ENCODE assay signal across 8 cellular contexts in the genomic region with DNA sequence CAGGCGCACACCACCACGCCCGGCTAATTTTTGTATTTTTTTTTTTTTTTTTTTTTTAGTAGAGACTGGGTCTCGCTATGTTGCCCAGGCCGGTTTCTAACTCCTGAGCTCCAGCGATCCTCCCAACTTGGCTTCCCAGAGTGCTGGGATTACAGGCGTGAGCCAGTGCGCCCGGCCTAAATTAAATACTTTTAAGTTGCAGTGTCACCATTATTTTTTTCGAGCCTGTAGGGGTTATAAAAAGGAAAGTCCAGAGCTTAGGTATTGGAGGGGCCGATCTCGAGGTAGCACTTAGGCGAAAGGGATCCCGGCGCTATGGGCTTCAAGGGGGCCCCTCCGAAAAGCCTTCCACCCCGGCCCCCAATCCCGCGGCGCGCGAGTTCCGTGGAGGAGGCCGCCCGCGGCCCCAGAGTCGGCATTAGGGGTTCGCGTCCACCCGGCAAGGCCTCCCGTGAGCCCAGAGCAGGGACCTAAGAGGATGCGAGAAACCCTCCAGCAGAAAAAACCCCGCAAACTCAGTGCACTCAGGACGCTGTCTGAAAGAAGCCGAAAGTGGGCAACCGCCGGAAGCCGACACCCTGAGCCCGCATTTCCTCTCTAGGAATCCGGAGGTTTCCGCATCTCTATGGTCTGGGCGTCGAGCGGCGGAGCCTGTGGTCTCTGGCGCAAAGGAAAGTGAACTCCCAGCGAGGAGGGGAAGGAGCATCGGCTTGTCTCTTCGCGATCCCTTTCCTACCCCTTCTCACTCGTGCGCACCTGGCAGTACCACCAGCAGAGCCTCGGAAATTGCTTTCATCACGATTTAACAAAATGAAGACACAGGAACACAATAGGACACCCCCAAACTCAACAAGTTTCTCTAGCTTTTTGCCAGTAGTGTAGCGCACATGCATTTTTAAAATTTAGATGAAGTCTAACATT. TPM values are rescaled to one million over a fixed set of nuclear protein-coding genes. Genes with fewer than 3 reads are reported as not detected.
DNase-seq lines count a peak whose midpoint lies in the region; ATAC-seq and TF ChIP-seq lines count a peak whose summit lies in the region.

No MANE protein-coding gene starts in this region.

- H4K20me1 ChIP-seq in SU-DHL-6 (ENCODE audit: low read depth, low read length), result no peaks in the 10 kb centered on the region

- ATAC-seq in HG02588 (IDR thresholded peaks at IDR 0.05; ENCODE audit: unreplicated experiment) (peak; percentile 84), heart left ventricle (peak; percentile 74 to 98 (median 92))
- ATAC-seq in activated naive CD8-positive, alpha-beta T cell treated with anti-CD3 and anti-CD28 coated beads, Interleukin-2, amount 50 U/mL, for 24 hours, result peak; percentile 83

- H3K36me3 ChIP-seq in SU-DHL-6 (ENCODE audit: low read length) (no peaks in the 10 kb centered on the region), heart left ventricle (no peaks in the 10 kb centered on the region), trophoblast cell (ENCODE audit: control insufficient read depth in 1 of 2, insufficient read depth in 2 of 2, low read length in 2 of 2) (no peaks in the 10 kb centered on the region), tibial nerve (no peaks in the 10 kb centered on the region)

- H3K27me3 Mint-ChIP-seq in activated naive CD8-positive, alpha-beta T cell treated with anti-CD3 and anti-CD28 coated beads, Interleukin-2, amount 50 U/mL, for 24 hours, result peaks cover 11% of the 10 kb centered on the region

- H2AK5ac ChIP-seq in trophoblast cell (ENCODE audit: low read length), result no peak overlapping the region

- peaks cover 43% of the 10 kb centered on the region for H3K4me1 Mint-ChIP-seq in activated naive CD8-positive, alpha-beta T cell treated with anti-CD3 and anti-CD28 coated beads, Interleukin-2, amount 50 U/mL, for 24 hours

- intact Hi-C loops in heart left ventricle (cut with DNase I), result loop anchor here in 1 of 10 donors (5.0 kb wide), 1 partner anchor 66 kb away; a partner anchor contains a TSS

- no peaks in the 10 kb centered on the region for H3K9me2 ChIP-seq in SU-DHL-6 (replicated peaks; ENCODE audit: insufficient read depth, low read length)

- H3K4me2 ChIP-seq in SU-DHL-6 (ENCODE audit: low read depth, low read length, poor library complexity, severe bottlenecking) (peak overlapping the region; percentile 54), trophoblast cell (ENCODE audit: low read length) (peak overlapping the region; percentile 73)

- H3K27me3 ChIP-seq in SU-DHL-6 (ENCODE audit: low read length) (no peaks in the 10 kb centered on the region), heart left ventricle (peaks cover 0 to under 1% (median 0%) of the 10 kb centered on the region in 9 donors), trophoblast cell (ENCODE audit: insufficient read depth, low read length) (no peaks in the 10 kb centered on the region), tibial nerve (no peaks in the 10 kb centered on the region)

- H3K9ac ChIP-seq in SU-DHL-6 (ENCODE audit: low read length) (peak overlapping the region; percentile 54), trophoblast cell (ENCODE audit: low read length) (peak overlapping the region; percentile 84)

- H3K27ac Mint-ChIP-seq in activated naive CD8-positive, alpha-beta T cell treated with anti-CD3 and anti-CD28 coated beads, Interleukin-2, amount 50 U/mL, for 24 hours, result peak overlapping the region; percentile 97

- H4K91ac ChIP-seq in trophoblast cell (ENCODE audit: low read depth, low read length), result peak overlapping the region; percentile 34

- TF ChIP-seq POLR2A in heart left ventricle (IDR thresholded peaks at IDR 0.05) (peak in 1 of 2 donors; percentile 25), tibial nerve (IDR thresholded peaks at IDR 0.05) (peak in 1 of 2 donors; percentile 47)

- H2AFZ ChIP-seq in SU-DHL-6 (ENCODE audit: low read depth, low read length, severe bottlenecking), result peak overlapping the region; percentile 96
- peak overlapping the region; percentile 77 for H2AFZ ChIP-seq in trophoblast cell (ENCODE audit: insufficient read depth, low read length, poor library complexity)

- H3K79me2 ChIP-seq in SU-DHL-6 (ENCODE audit: insufficient read depth, low read length) (no peaks in the 10 kb centered on the region), trophoblast cell (ENCODE audit: control insufficient read depth, insufficient read depth, low read length, poor library complexity) (no peaks in the 10 kb centered on the region)

- peak overlapping the region; percentile 84 for H3K4me3 Mint-ChIP-seq in activated naive CD8-positive, alpha-beta T cell treated with anti-CD3 and anti-CD28 coated beads, Interleukin-2, amount 50 U/mL, for 24 hours

- no peaks in the 10 kb centered on the region for H3K9me3 ChIP-seq in SU-DHL-6 (ENCODE audit: insufficient read depth, low read length)
- H3K9me3 ChIP-seq in heart left ventricle, result no peaks in the 10 kb centered on the region
- no peaks in the 10 kb centered on the region for H3K9me3 ChIP-seq in trophoblast cell (ENCODE audit: insufficient read depth, low read depth, low read length)
- no peaks in the 10 kb centered on the region for H3K9me3 ChIP-seq in tibial nerve

- H3K27ac ChIP-seq in SU-DHL-6 (ENCODE audit: low read depth, low read length) (0 out of 2 replicates have a peak overlapping the region, but pooled peaks have one; percentile 2), heart left ventricle (peak overlapping the region; percentile 71 to 94 (median 87)), trophoblast cell (ENCODE audit: low read depth, low read length) (no peak overlapping the region), tibial nerve (peak overlapping the region; percentile 82 to 96 (median 91))

- no peaks in the 10 kb centered on the region for H3K36me3 Mint-ChIP-seq in activated naive CD8-positive, alpha-beta T cell treated with anti-CD3 and anti-CD28 coated beads, Interleukin-2, amount 50 U/mL, for 24 hours (ENCODE audit: low read depth)

- H3K4me3 ChIP-seq in SU-DHL-6 (ENCODE audit: insufficient read depth, low read length, poor library complexity, severe bottlenecking), result peak overlapping the region; percentile 38
- H3K4me3 ChIP-seq in heart left ventricle, result peak overlapping the region; percentile 36 to 82 (median 73)
- peak overlapping the region; percentile 74 for H3K4me3 ChIP-seq in trophoblast cell (ENCODE audit: low read depth, low read length)
- peak overlapping the region; percentile 69 to 76 (median 76) for H3K4me3 ChIP-seq in tibial nerve

- DNase-seq in GM04503 (ENCODE audit: low read depth) (peak; percentile 65), NCI-H1092 treated with DMSO at 0.1 percent for 48 hours (lab: John Stamatoyannopoulos, UW) (peak; percentile 93), heart left ventricle (peak; percentile 85 to 89 (median 86)), trophoblast cell (peak; percentile 80 to 97), tibial nerve (ENCODE audit: low spot score in 2 of 2) (peak; percentile 49 to 70)
- peak; percentile 81 for DNase-seq in activated naive CD8-positive, alpha-beta T cell treated with anti-CD3 and anti-CD28 coated beads, Interleukin-2, amount 50 U/mL, for 24 hours

- TF ChIP-seq CTCF in SU-DHL-6 (IDR thresholded peaks at IDR 0.05; ENCODE audit: insufficient read depth, low read length, poor library complexity, severe bottlenecking) (no peak), heart left ventricle (IDR thresholded peaks at IDR 0.05) (no peak), tibial nerve (IDR thresholded peaks at IDR 0.05) (no peak)

- peak overlapping the region; percentile 85 for H4K8ac ChIP-seq in trophoblast cell (ENCODE audit: low read depth, low read length)

- no peak overlapping the region for H2BK12ac ChIP-seq in trophoblast cell (ENCODE audit: low read length)

- WGBS in heart left ventricle, 4 donors, result 9 to 19% (median 10%) methylated on average over 24 to 55 of the region's 55 CpGs
- WGBS in trophoblast cell (ENCODE audit: extremely low coverage, insufficient coverage, insufficient read length), result no CpG with 5 or more reads among the region's 55 CpGs
- WGBS in tibial nerve, 2 donors, result 9 to 10% methylated on average over 35 to 39 of the region's 55 CpGs

- no peak overlapping the region for H2BK120ac ChIP-seq in trophoblast cell (ENCODE audit: insufficient read depth, low read length, poor library complexity)

- peak in 1 of 2 donors; percentile 66 for TF ChIP-seq EP300 in tibial nerve (IDR thresholded peaks at IDR 0.05)

- H3K4me1 ChIP-seq in heart left ventricle (peaks cover 0 to 12% (median 3%) of the 10 kb centered on the region in 12 donors), trophoblast cell (ENCODE audit: control insufficient read depth in 1 of 2, insufficient read depth in 2 of 2, low read length in 2 of 2) (no peaks in the 10 kb centered on the region), tibial nerve (peaks cover 0 to 10% (median 0%) of the 10 kb centered on the region in 4 donors)

- H3K18ac ChIP-seq in trophoblast cell (ENCODE audit: low read length), result no peak overlapping the region

- H3K9me3 Mint-ChIP-seq in activated naive CD8-positive, alpha-beta T cell treated with anti-CD3 and anti-CD28 coated beads, Interleukin-2, amount 50 U/mL, for 24 hours, result peaks cover 6% of the 10 kb centered on the region

- peak overlapping the region; percentile 59 for H4K12ac ChIP-seq in trophoblast cell (ENCODE audit: low read depth, low read length)

- H3K23ac ChIP-seq in trophoblast cell (ENCODE audit: low read length), result no peak overlapping the region

- peaks cover 29% of the 10 kb centered on the region for H3F3A ChIP-seq in SU-DHL-6 (ENCODE audit: insufficient read depth)

- H3K79me1 ChIP-seq in trophoblast cell (ENCODE audit: low read length), result peaks cover 4% of the 10 kb centered on the region

- no peak overlapping the region for H2BK5ac ChIP-seq in trophoblast cell (ENCODE audit: low read depth, low read length, poor library complexity)

- H3K4ac ChIP-seq in trophoblast cell (ENCODE audit: low read depth, low read length), result no peak overlapping the region

- H3K14ac ChIP-seq in trophoblast cell (ENCODE audit: low read length), result no peak overlapping the region

RNA-seq across cellular contexts. Expression of a gene that starts 14.1 kb away (rescaled TPM):
- total RNA-seq in heart left ventricle (1 to 10 TPM in 7 of 9 donors, under 1 TPM in 2; 0.85 to 5.1 (median 1.5) TPM), tibial nerve (10 to 100 TPM; 10.7 to 15.3 (median 11.3) TPM)
- 1 to 10 TPM in 1 of 2 donors, under 1 TPM in 1; 0.68 to 1.0 TPM for polyA plus RNA-seq in heart left ventricle
- polyA plus RNA-seq in trophoblast cell (2013), result 7.3 and 8.2 TPM in 2 replicates
